1 cellular context compared by ENCODE assay signal in the genomic region with DNA sequence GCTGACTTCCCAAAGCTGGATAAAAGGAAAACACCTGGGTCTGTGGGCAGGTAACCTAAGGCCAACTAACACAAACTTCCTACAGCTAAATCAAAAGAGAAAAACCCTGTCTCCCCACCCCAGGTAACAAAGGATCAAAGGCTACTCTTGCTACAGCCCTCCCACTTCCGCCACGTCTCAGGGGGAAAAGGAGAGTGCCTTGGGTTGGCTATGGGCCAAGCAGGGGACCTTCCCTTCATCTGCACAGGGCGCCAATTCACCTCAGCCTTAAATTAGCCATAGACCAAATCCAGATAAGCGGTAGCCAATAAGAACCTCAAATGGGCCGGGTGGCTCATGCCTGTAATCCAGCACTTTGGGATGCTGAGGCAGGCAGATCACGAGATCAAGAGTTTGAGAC.
TF ChIP-seq lines count a peak whose summit lies in the region.

No MANE protein-coding gene starts in this region.

TF ChIP-seq in WTC11, 78 proteins besides CTCF, POLR2A, EP300 and RAD21 (continued from another document):
- TF ChIP-seq, protein P1, sequence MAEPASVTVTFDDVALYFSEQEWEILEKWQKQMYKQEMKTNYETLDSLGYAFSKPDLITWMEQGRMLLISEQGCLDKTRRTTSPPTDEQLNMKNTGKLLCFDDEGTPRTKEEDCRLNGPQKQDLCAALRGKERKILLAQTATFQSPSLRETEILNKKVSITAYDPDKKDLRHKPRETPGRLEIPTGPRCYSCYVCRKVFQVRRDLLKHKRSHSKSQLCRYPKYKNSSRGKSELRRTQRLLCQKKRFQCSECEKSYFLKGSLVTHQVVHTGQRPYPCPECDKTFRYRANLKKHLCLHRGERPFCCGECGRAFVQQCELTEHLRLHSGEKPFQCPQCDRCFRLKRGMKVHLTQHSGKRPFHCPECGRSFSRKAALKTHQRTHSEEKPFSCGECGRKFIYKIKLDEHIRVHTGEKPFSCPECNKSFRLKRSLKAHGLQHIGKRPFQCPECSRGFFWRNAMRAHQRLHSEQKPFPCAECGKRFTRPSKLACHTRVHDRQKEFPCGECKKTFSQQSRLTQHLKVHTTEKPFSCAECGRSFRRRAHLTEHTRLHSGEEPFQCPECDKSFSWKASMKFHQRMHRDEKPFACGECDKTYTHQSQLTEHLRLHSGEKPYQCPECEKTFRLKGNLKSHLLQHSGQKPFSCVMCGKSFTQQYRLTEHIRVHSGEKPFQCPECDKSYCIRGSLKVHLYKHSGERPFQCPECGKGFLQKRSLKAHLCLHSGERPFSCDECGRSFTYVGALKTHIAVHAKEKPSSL (CRISPR knock-in tag; conservative IDR thresholded peaks at IDR 0.05) = no peak
- no peak for TF ChIP-seq MXD4 (CRISPR knock-in tag; IDR thresholded peaks at IDR 0.05; ENCODE audit: borderline replicate concordance)
- TF ChIP-seq NFATC4 (CRISPR knock-in tag; IDR thresholded peaks at IDR 0.05) = no peak
- no peak for TF ChIP-seq HMGA2 (CRISPR knock-in tag; IDR thresholded peaks at IDR 0.05)
- TF ChIP-seq, protein P2, sequence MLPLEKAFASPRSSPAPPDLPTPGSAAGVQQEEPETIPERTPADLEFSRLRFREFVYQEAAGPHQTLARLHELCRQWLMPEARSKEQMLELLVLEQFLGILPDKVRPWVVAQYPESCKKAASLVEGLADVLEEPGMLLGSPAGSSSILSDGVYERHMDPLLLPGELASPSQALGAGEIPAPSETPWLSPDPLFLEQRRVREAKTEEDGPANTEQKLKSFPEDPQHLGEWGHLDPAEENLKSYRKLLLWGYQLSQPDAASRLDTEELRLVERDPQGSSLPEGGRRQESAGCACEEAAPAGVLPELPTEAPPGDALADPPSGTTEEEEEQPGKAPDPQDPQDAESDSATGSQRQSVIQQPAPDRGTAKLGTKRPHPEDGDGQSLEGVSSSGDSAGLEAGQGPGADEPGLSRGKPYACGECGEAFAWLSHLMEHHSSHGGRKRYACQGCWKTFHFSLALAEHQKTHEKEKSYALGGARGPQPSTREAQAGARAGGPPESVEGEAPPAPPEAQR (CRISPR knock-in tag; IDR thresholded peaks at IDR 0.05) = no peak
